Comparison of ENCODE assay signal across 27 cellular contexts in genomic region chr4:120329386-120329785, GRCh38.
"Had no signal": no experiment of that assay in that cellular context is flagged by ENCODE, and none has a peak within 500 bp of the region (broad histone marks: within the 10 kb centered on the region; RNA-seq: fewer than 3 reads in every experiment).

No MANE protein-coding gene starts in this region.

- H3K36me3 ChIP-seq: stomach, suprapubic skin, thoracic aorta, thyroid gland, tibial artery, tibial nerve, transverse colon, upper lobe of left lung, upper lobe of right lung, uterus, vagina had no signal

- FAIRE-seq: urothelium cell line had no signal

- DNase-seq: stimulated activated CD4-positive, alpha-beta T cell treated with anti-CD3 and anti-CD28 coated beads, Interleukin-2, amount 100 ng/mL, for 48 hours; stimulated activated CD4-positive, alpha-beta T cell treated with anti-CD3 and anti-CD28 coated beads, Interleukin-4, amount 100 ng/mL, for 1 hour; stimulated activated CD4-positive, alpha-beta T cell treated with anti-CD3 and anti-CD28 coated beads, Interleukin-4, amount 100 ng/mL, for 24 hours; stimulated activated CD4-positive, alpha-beta T cell treated with anti-CD3 and anti-CD28 coated beads, Interleukin-4, amount 100 ng/mL, for 4 hours; stimulated activated CD8-positive, alpha-beta memory T cell treated with anti-CD3 and anti-CD28 coated beads, Interleukin-4, amount 100 ng/mL, for 48 hours; stimulated activated naive B cell treated with anti-CD40 and anti-IgM and Interleukin-4, amounts not matched to agents 10 μg/mL and 1 μg/mL and 100 μg/mL, for 72 hours; stimulated activated naive CD4-positive, alpha-beta T cell; stimulated activated naive CD4-positive, alpha-beta T cell treated with Interleukin-2 at 50 U/mL for 16 hours; stimulated activated naive CD8-positive, alpha-beta T cell treated with anti-CD3 and anti-CD28 coated beads, Interleukin-15, amount 100 ng/mL, for 72 hours; stimulated activated naive CD8-positive, alpha-beta T cell treated with anti-CD3 and anti-CD28 coated beads, Interleukin-15, Interleukin-2, amounts not matched to agents 100 U/mL and 50 U/mL, for 24 hours; stomach; substantia nigra; testis; thyroid gland; tibial artery; transverse colon; trophoblast cell; upper lobe of left lung; upper lobe of right lung; uterus had no signal

- ATAC-seq: stimulated activated effector memory CD8-positive, alpha-beta T cell treated with anti-CD3 and anti-CD28 coated beads, Interleukin-12 subunit alpha, Interleukin-12 subunit beta, amount 100 ng/mL, for 72 hours; stimulated activated memory B cell treated with anti-CD40 and anti-IgM and Interleukin-4, amounts not matched to agents 10 μg/mL and 1 μg/mL and 100 μg/mL, for 72 hours; stimulated activated naive B cell treated with anti-CD40 and anti-IgM and Interleukin-4, amounts not matched to agents 10 μg/mL and 1 μg/mL and 100 μg/mL, for 72 hours; stimulated activated naive CD8-positive, alpha-beta T cell treated with anti-CD3 and anti-CD28 coated beads, Interleukin-15, amount 100 ng/mL, for 72 hours; stimulated activated naive CD8-positive, alpha-beta T cell treated with anti-CD3 and anti-CD28 coated beads, Interleukin-15, Interleukin-2, amounts not matched to agents 100 U/mL and 50 U/mL, for 24 hours; upper lobe of right lung had no signal

- H3K4me3 ChIP-seq: stomach, suprapubic skin, testis, thoracic aorta, thyroid gland, tibial artery, tibial nerve, transverse colon, upper lobe of left lung, upper lobe of right lung, uterus, vagina had no signal

- H3K27ac ChIP-seq: stomach, suprapubic skin, testis, thoracic aorta, thyroid gland, tibial artery, tibial nerve, transverse colon, upper lobe of left lung, upper lobe of right lung, uterus, vagina had no signal

- H3K27me3 ChIP-seq: stomach, suprapubic skin, testis, thyroid gland, tibial artery, tibial nerve, transverse colon, upper lobe of left lung, upper lobe of right lung, uterus, vagina had no signal

- H3K4me1 ChIP-seq: stomach, suprapubic skin, testis, thyroid gland, tibial artery, tibial nerve, transverse colon, upper lobe of left lung, upper lobe of right lung, uterus, vagina had no signal

- H3K9me3 ChIP-seq: stomach, suprapubic skin, testis, thoracic aorta, thyroid gland, tibial artery, tibial nerve, transverse colon, upper lobe of left lung, upper lobe of right lung, uterus, vagina had no signal
